In genomic region chr17:74569001-74569391, GRCh38 we compare ENCODE assay signal across 1 cellular context.
TF ChIP-seq lines count a peak whose summit lies in the region.

No MANE protein-coding gene starts in this region.

TF ChIP-seq in K562, 482 proteins besides CTCF, POLR2A, EP300 and RAD21:
- no peak for TF ChIP-seq ZBTB40 (IDR thresholded peaks at IDR 0.05)
- TF ChIP-seq ZBTB40 (CRISPR knock-in tag; IDR thresholded peaks at IDR 0.05), result no peak
- TF ChIP-seq NELFE (IDR thresholded peaks at IDR 0.05; ENCODE audit: insufficient read depth, insufficient read length), result no peak
- TF ChIP-seq TSC22D4 (tag; IDR thresholded peaks at IDR 0.05), result 0 out of 2 replicates have a peak, but pooled peaks have one; percentile 55
- TF ChIP-seq TARDBP (IDR thresholded peaks at IDR 0.05), result no peak
- 0 out of 2 replicates have a peak, but pooled peaks have one; percentile 29 for TF ChIP-seq STAG1 (CRISPR knock-in tag; IDR thresholded peaks at IDR 0.05; ENCODE audit: borderline replicate concordance)
- TF ChIP-seq ZBTB26 (CRISPR knock-in tag; IDR thresholded peaks at IDR 0.05), result 0 out of 2 replicates have a peak, but pooled peaks have one; percentile 53
- 0 out of 2 replicates have a peak, but pooled peaks have one; percentile 49 for TF ChIP-seq ELF4 (CRISPR knock-in tag; IDR thresholded peaks at IDR 0.05)
- TF ChIP-seq L3MBTL2 (IDR thresholded peaks at IDR 0.05), result no peak
- peak; percentile 54 for TF ChIP-seq EGR1 (conservative IDR thresholded peaks at IDR 0.05)
- TF ChIP-seq CREB5 (CRISPR knock-in tag; IDR thresholded peaks at IDR 0.05), result no peak
- TF ChIP-seq E2F3 (CRISPR knock-in tag; IDR thresholded peaks at IDR 0.05), result no peak
- no peak for TF ChIP-seq SMARCE1 (IDR thresholded peaks at IDR 0.05)
- no peak for TF ChIP-seq PURB (CRISPR knock-in tag; IDR thresholded peaks at IDR 0.05; ENCODE audit: low read depth)
- TF ChIP-seq ZNF780A (CRISPR knock-in tag; IDR thresholded peaks at IDR 0.05), result no peak
- TF ChIP-seq HIVEP1 (CRISPR knock-in tag; IDR thresholded peaks at IDR 0.05), result no peak
- TF ChIP-seq ZNF212 (CRISPR knock-in tag; IDR thresholded peaks at IDR 0.05), result no peak
- no peak for TF ChIP-seq MAZ (CRISPR knock-in tag; conservative IDR thresholded peaks at IDR 0.05 in 1 of 2, IDR thresholded peaks at IDR 0.05 in 1 of 2)
TF ChIP-seq in K562: peak in this region for 5.
